In the genomic region with DNA sequence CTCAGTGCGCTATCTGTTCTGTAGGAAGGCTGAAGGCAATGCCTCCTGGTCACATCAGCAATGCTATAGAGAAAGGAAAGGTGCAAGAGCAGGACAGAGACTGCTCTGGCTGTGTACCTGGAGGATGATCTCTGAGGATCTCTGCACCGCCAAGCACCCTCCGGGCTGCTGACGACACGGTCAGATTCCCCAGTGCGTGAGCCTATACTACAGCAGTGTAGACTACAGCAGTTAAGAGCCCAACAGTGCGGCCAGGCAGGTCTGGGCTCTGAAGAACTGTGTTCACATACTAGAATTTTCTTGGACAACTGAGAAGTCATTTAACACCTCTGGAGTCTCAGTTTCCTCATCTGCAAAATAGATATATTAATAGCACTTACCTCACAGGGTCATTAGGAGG, we compare ENCODE assay signal across 19 cellular contexts. TPM values are rescaled to one million over a fixed set of nuclear protein-coding genes. Genes with fewer than 3 reads are reported as not detected.
DNase-seq lines count a peak whose midpoint lies in the region; ATAC-seq and TF ChIP-seq lines count a peak whose summit lies in the region.
"Had no signal": no experiment of that assay in that cellular context is flagged by ENCODE, and none has a peak within 500 bp of the region (broad histone marks: within the 10 kb centered on the region; RNA-seq: fewer than 3 reads in every experiment).

No MANE protein-coding gene starts in this region.

- H3K9me3 ChIP-seq in muscle layer of duodenum (ENCODE audit: control insufficient read depth in 1 of 2, low read length in 2 of 2) (no peaks in the 10 kb centered on the region), stomach (no peaks in the 10 kb centered on the region)
- H3K9me3 ChIP-seq: A549, left lung, MG63, SJCRH30 had no signal

- TF ChIP-seq POLR2A in stomach (IDR thresholded peaks at IDR 0.05) = no peak

- no peak for TF ChIP-seq EP300 in stomach (IDR thresholded peaks at IDR 0.05)

- no peaks in the 10 kb centered on the region for H3K9me3 Mint-ChIP-seq in activated T-cell treated with anti-CD3 and anti-CD28 coated beads, Interleukin-2, amount 50 U/mL, for 24 hours
- no peaks in the 10 kb centered on the region for H3K9me3 Mint-ChIP-seq in activated B cell treated with CpG ODN at 0.5 μM for 24 hours
- no peaks in the 10 kb centered on the region for H3K9me3 Mint-ChIP-seq in T-helper 2 cell treated with Interferon-gamma antibody and Interleukin-4, amounts not matched to agents 5 μg/mL and 100 μg/mL, for 36 hours

- peak overlapping the region; percentile 96 for H3K27ac Mint-ChIP-seq in activated T-cell treated with anti-CD3 and anti-CD28 coated beads, Interleukin-2, amount 50 U/mL, for 24 hours
- peak overlapping the region; percentile 96 for H3K27ac Mint-ChIP-seq in activated B cell treated with CpG ODN at 0.5 μM for 24 hours
- no peak overlapping the region for H3K27ac Mint-ChIP-seq in T-helper 2 cell treated with Interferon-gamma antibody and Interleukin-4, amounts not matched to agents 5 μg/mL and 100 μg/mL, for 36 hours

- TF ChIP-seq CTCF in activated B cell treated with CpG ODN at 0.5 μM for 24 hours (IDR thresholded peaks at IDR 0.05) (no peak), stomach (IDR thresholded peaks at IDR 0.05) (no peak)

- intact Hi-C loops in activated B cell treated with CpG ODN at 0.5 μM for 24 hours (cut with micrococcal nuclease) (no loop called here), stomach (cut with DNase I; ENCODE audit: low total_unique reads) (no loop called here)

- H3K4me1 ChIP-seq in muscle layer of duodenum (ENCODE audit: control insufficient read depth in 1 of 2, insufficient read depth in 2 of 2, low read length in 2 of 2) (peaks cover 21 to 66% of the 10 kb centered on the region in 2 donors), stomach (peaks cover 18 to 81% (median 55%) of the 10 kb centered on the region in 4 donors)

- CTCF ChIA-PET in activated B cell treated with CpG ODN at 0.5 μM for 24 hours (lab: Charles Lee) = interaction anchor here (1.5 to 4.2 kb wide), 4 partner anchors 12 to 37 kb away, joined by 3 to 21 read pairs (median 8); no protein-coding TSS in a partner anchor

- H3K27me3 Mint-ChIP-seq in activated T-cell treated with anti-CD3 and anti-CD28 coated beads, Interleukin-2, amount 50 U/mL, for 24 hours = no peaks in the 10 kb centered on the region
- H3K27me3 Mint-ChIP-seq in activated B cell treated with CpG ODN at 0.5 μM for 24 hours = no peaks in the 10 kb centered on the region
- no peaks in the 10 kb centered on the region for H3K27me3 Mint-ChIP-seq in T-helper 2 cell treated with Interferon-gamma antibody and Interleukin-4, amounts not matched to agents 5 μg/mL and 100 μg/mL, for 36 hours (ENCODE audit: low read depth)

- no peaks in the 10 kb centered on the region for H3K36me3 ChIP-seq in muscle layer of duodenum (ENCODE audit: control insufficient read depth in 1 of 2, insufficient read depth in 2 of 2, low read length in 2 of 2)
- H3K36me3 ChIP-seq in stomach = no peaks in the 10 kb centered on the region
- H3K36me3 ChIP-seq: MG63, SJCRH30 had no signal

- no peaks in the 10 kb centered on the region for H3K27me3 ChIP-seq in muscle layer of duodenum (ENCODE audit: low read depth, low read length)
- no peaks in the 10 kb centered on the region for H3K27me3 ChIP-seq in stomach
- H3K27me3 ChIP-seq: left lung, MG63, SJCRH30 had no signal

- H3K4me3 Mint-ChIP-seq in activated T-cell treated with anti-CD3 and anti-CD28 coated beads, Interleukin-2, amount 50 U/mL, for 24 hours = no peak overlapping the region
- peak overlapping the region; percentile 60 for H3K4me3 Mint-ChIP-seq in activated B cell treated with CpG ODN at 0.5 μM for 24 hours
- no peak overlapping the region for H3K4me3 Mint-ChIP-seq in T-helper 2 cell treated with Interferon-gamma antibody and Interleukin-4, amounts not matched to agents 5 μg/mL and 100 μg/mL, for 36 hours

- peaks cover 85% of the 10 kb centered on the region for H3K4me1 Mint-ChIP-seq in activated T-cell treated with anti-CD3 and anti-CD28 coated beads, Interleukin-2, amount 50 U/mL, for 24 hours (ENCODE audit: low read depth)
- peaks cover 92% of the 10 kb centered on the region for H3K4me1 Mint-ChIP-seq in activated B cell treated with CpG ODN at 0.5 μM for 24 hours
- H3K4me1 Mint-ChIP-seq in T-helper 2 cell treated with Interferon-gamma antibody and Interleukin-4, amounts not matched to agents 5 μg/mL and 100 μg/mL, for 36 hours (ENCODE audit: low read depth) = peaks cover 39% of the 10 kb centered on the region

- H3K36me3 Mint-ChIP-seq in activated T-cell treated with anti-CD3 and anti-CD28 coated beads, Interleukin-2, amount 50 U/mL, for 24 hours (ENCODE audit: low read depth) = peaks cover 52% of the 10 kb centered on the region
- peaks cover 36% of the 10 kb centered on the region for H3K36me3 Mint-ChIP-seq in activated B cell treated with CpG ODN at 0.5 μM for 24 hours (ENCODE audit: low read depth)
- H3K36me3 Mint-ChIP-seq in T-helper 2 cell treated with Interferon-gamma antibody and Interleukin-4, amounts not matched to agents 5 μg/mL and 100 μg/mL, for 36 hours (ENCODE audit: low read depth) = peaks cover 37% of the 10 kb centered on the region

- H3K4me3 ChIP-seq in muscle layer of duodenum (ENCODE audit: low read depth in 1 of 2, low read length in 2 of 2) (no peak overlapping the region), stomach (no peak overlapping the region)
- H3K4me3 ChIP-seq: A549, left lung, MG63, SJCRH30 had no signal

- H3K27ac ChIP-seq in muscle layer of duodenum (ENCODE audit: low read length) (peak overlapping the region; percentile 32), stomach (peak overlapping the region in 3 of 5 donors; percentile 23 to 99 (median 73))
- H3K27ac ChIP-seq: A549, left lung, SJCRH30 had no signal

- WGBS in stomach, 5 donors = 92 to 97% (median 94%) methylated on average over 7 of the region's 7 CpGs

- ATAC-seq in activated B cell treated with CpG ODN at 0.5 μM for 24 hours (ENCODE audit: low read depth) (no peak), HG02588 (IDR thresholded peaks at IDR 0.05; ENCODE audit: unreplicated experiment) (no peak)
- ATAC-seq: A549, left lung had no signal

- POLR2A ChIA-PET in activated B cell treated with CpG ODN at 0.5 μM for 24 hours (lab: Charles Lee) = interaction anchor here (1.1 to 14.1 kb wide), 9 partner anchors 12 to 56 kb away, joined by 3 to 261 read pairs (median 45); a partner anchor contains a TSS

- DNase-seq in activated T-cell treated with anti-CD3 and anti-CD28 coated beads, Interleukin-2, amount 50 U/mL, for 24 hours = no peak
- no peak for DNase-seq in activated T-cell treated with anti-CD3 and anti-CD28 coated beads, Interleukin-2, amount 50 U/mL, for 48 hours
- DNase-seq in activated B cell treated with CpG ODN at 0.5 μM for 24 hours (no peak), stomach (no peak), HCEC 1CT (no peak)
- no peak for DNase-seq in T-helper 2 cell treated with Interferon-gamma antibody and Interleukin-4, amounts not matched to agents 5 μg/mL and 100 μg/mL, for 36 hours (ENCODE audit: low spot score)
- DNase-seq: activated CD4-positive, alpha-beta T cell treated with anti-CD3 and anti-CD28 coated beads, Interleukin-2, amount 50 U/mL, for 48 hours; activated effector memory CD4-positive, alpha-beta T cell treated with anti-CD3 and anti-CD28 coated beads, Interleukin-2, amount 50 U/mL, for 16 hours; COR-L47; effector CD8-positive, alpha-beta T cell; left lung; MG63; NCI-H187; NCI-H510A; OCI-M1; SJCRH30 had no signal

RNA-seq across cellular contexts. Expression of a gene that starts 39.9 kb away (rescaled TPM):
- 88.5 and 97.3 TPM in 2 replicates for total RNA-seq in activated B cell treated with CpG ODN at 0.5 μM for 24 hours
- total RNA-seq in stomach = 10 to 100 TPM; 16.4 to 38.8 (median 24.6) TPM
- 1 to 10 TPM; 3.8 to 5.4 (median 4.4) TPM for polyA plus RNA-seq in stomach
